In genomic region chr2:46821600-46821999, GRCh38 we compare ENCODE assay signal across 20 cellular contexts.
DNase-seq lines count a peak whose midpoint lies in the region; ATAC-seq and TF ChIP-seq lines count a peak whose summit lies in the region.
"Had no signal": no experiment of that assay in that cellular context is flagged by ENCODE, and none has a peak within 500 bp of the region (broad histone marks: within the 10 kb centered on the region; RNA-seq: fewer than 3 reads in every experiment).

No MANE protein-coding gene starts in this region.

- H4K20me1 ChIP-seq in BLaER1 = no peaks in the 10 kb centered on the region

- no peak for ATAC-seq in activated CD8-positive, alpha-beta memory T cell treated with anti-CD3 and anti-CD28 coated beads, Interleukin-2, amount 10 ng/mL, durations not matched to agents 7 days and 5 days
- ATAC-seq in sciatic nerve (no peak), right lobe of liver (no peak)

- no peak overlapping the region for H3K27ac Mint-ChIP-seq in activated CD8-positive, alpha-beta memory T cell treated with anti-CD3 and anti-CD28 coated beads, Interleukin-2, amount 10 ng/mL, durations not matched to agents 7 days and 5 days
- H3K27ac Mint-ChIP-seq: CD8-positive, alpha-beta memory T cell had no signal

- H3K9me3 ChIP-seq in BLaER1 (no peaks in the 10 kb centered on the region), right atrium auricular region (no peaks in the 10 kb centered on the region), right lobe of liver (no peaks in the 10 kb centered on the region)
- H3K9me3 ChIP-seq: MG63, Peyer's patch had no signal

- CTCF ChIA-PET in activated CD8-positive, alpha-beta memory T cell treated with anti-CD3 and anti-CD28 coated beads, Interleukin-2, amount 10 ng/mL, durations not matched to agents 7 days and 5 days (lab: Charles Lee) = no interaction called here

- H3K4me3 ChIP-seq in BLaER1 (no peak overlapping the region), right atrium auricular region (no peak overlapping the region), right lobe of liver (no peak overlapping the region)
- H3K4me3 ChIP-seq: MG63, Peyer's patch had no signal

- H3K4me3 Mint-ChIP-seq in activated CD8-positive, alpha-beta memory T cell treated with anti-CD3 and anti-CD28 coated beads, Interleukin-2, amount 10 ng/mL, durations not matched to agents 7 days and 5 days = no peak overlapping the region
- H3K4me3 Mint-ChIP-seq: CD8-positive, alpha-beta memory T cell had no signal

- TF ChIP-seq CTCF in right atrium auricular region (IDR thresholded peaks at IDR 0.05) (no peak), right lobe of liver (IDR thresholded peaks at IDR 0.05) (no peak)

- intact Hi-C loops in sciatic nerve (cut with DNase I) = no loop called here
- intact Hi-C loops in right lobe of liver (cut with DNase I) = no loop called here

- no peaks in the 10 kb centered on the region for H3K4me1 Mint-ChIP-seq in activated CD8-positive, alpha-beta memory T cell treated with anti-CD3 and anti-CD28 coated beads, Interleukin-2, amount 10 ng/mL, durations not matched to agents 7 days and 5 days
- H3K4me1 Mint-ChIP-seq: CD8-positive, alpha-beta memory T cell had no signal

- H3K36me3 Mint-ChIP-seq in activated CD8-positive, alpha-beta memory T cell treated with anti-CD3 and anti-CD28 coated beads, Interleukin-2, amount 10 ng/mL, durations not matched to agents 7 days and 5 days = no peaks in the 10 kb centered on the region
- H3K36me3 Mint-ChIP-seq: CD8-positive, alpha-beta memory T cell had no signal

- H3K4me1 ChIP-seq in BLaER1 = peaks cover 18% of the 10 kb centered on the region
- peaks cover 0 to 51% of the 10 kb centered on the region in 2 donors for H3K4me1 ChIP-seq in right atrium auricular region
- no peaks in the 10 kb centered on the region for H3K4me1 ChIP-seq in right lobe of liver

- DNase-seq in activated CD8-positive, alpha-beta memory T cell treated with anti-CD3 and anti-CD28 coated beads, Interleukin-2, amount 50 U/mL, for 48 hours = peak; percentile 7
- DNase-seq in activated CD8-positive, alpha-beta memory T cell treated with anti-CD3 and anti-CD28 coated beads, Interleukin-2, amount 10 ng/mL, durations not matched to agents 7 days and 5 days = no peak
- DNase-seq in right atrium auricular region (ENCODE audit: low spot score) (no peak), sciatic nerve (ENCODE audit: low spot score) (peak; percentile 25), right lobe of liver (no peak), epidermal melanocyte (ENCODE audit: insufficient read length, low spot score) (no peak)
- DNase-seq in stimulated activated CD4-positive, alpha-beta T cell treated with anti-CD3 and anti-CD28 coated beads, Interleukin-4, amount 100 ng/mL, for 24 hours = no peak
- DNase-seq: ACHN; CD8-positive, alpha-beta memory T cell; GDM1; MG63; NCI-H1048; NCI-H1417 treated with DMSO at 0.1 percent for 48 hours; NCI-H187; NCI-H446; NCI-H526 had no signal

- H3K27me3 Mint-ChIP-seq in activated CD8-positive, alpha-beta memory T cell treated with anti-CD3 and anti-CD28 coated beads, Interleukin-2, amount 10 ng/mL, durations not matched to agents 7 days and 5 days = peaks cover 13% of the 10 kb centered on the region

- WGBS in right lobe of liver (ENCODE audit: insufficient coverage, low coverage, low lambda C conversion rate, missing lambda C conversion rate) = no CpG with 5 or more reads among the region's 2 CpGs

- no peaks in the 10 kb centered on the region for H3K27me3 ChIP-seq in BLaER1
- no peaks in the 10 kb centered on the region for H3K27me3 ChIP-seq in right atrium auricular region
- no peaks in the 10 kb centered on the region for H3K27me3 ChIP-seq in right lobe of liver
- H3K27me3 ChIP-seq: MG63, Peyer's patch had no signal

- H3K27ac ChIP-seq in BLaER1 (0 out of 2 replicates have a peak overlapping the region, but pooled peaks have one; percentile 8), right atrium auricular region (peak overlapping the region; percentile 62 to 70), right lobe of liver (no peak overlapping the region)
- H3K27ac ChIP-seq: 22Rv1, C4-2B, Peyer's patch had no signal

- no peak overlapping the region for H3K9ac ChIP-seq in BLaER1

- H3K9me3 Mint-ChIP-seq in activated CD8-positive, alpha-beta memory T cell treated with anti-CD3 and anti-CD28 coated beads, Interleukin-2, amount 10 ng/mL, durations not matched to agents 7 days and 5 days (ENCODE audit: low read depth) = no peaks in the 10 kb centered on the region
- H3K9me3 Mint-ChIP-seq: CD8-positive, alpha-beta memory T cell had no signal

- peak overlapping the region; percentile 59 for H3K4me2 ChIP-seq in BLaER1

- no peaks in the 10 kb centered on the region for H3K36me3 ChIP-seq in BLaER1
- H3K36me3 ChIP-seq in right atrium auricular region = no peaks in the 10 kb centered on the region
- no peaks in the 10 kb centered on the region for H3K36me3 ChIP-seq in right lobe of liver
- H3K36me3 ChIP-seq: MG63, Peyer's patch had no signal

- TF ChIP-seq POLR2A in right lobe of liver (IDR thresholded peaks at IDR 0.05) = no peak

Comparison
In these comparisons a context has a peak if more than half of its experiments do, and no peak if none do; other contexts are left out.
1. DNase-seq: peak in activated CD8-positive, alpha-beta memory T cell treated with anti-CD3 and anti-CD28 coated beads, Interleukin-2, amount 50 U/mL, for 48 hours (single experiment) and sciatic nerve (single experiment); none in activated CD8-positive, alpha-beta memory T cell treated with anti-CD3 and anti-CD28 coated beads, Interleukin-2, amount 10 ng/mL, durations not matched to agents 7 days and 5 days (single experiment), right atrium auricular region (single experiment), right lobe of liver (0 of 3), stimulated activated CD4-positive, alpha-beta T cell treated with anti-CD3 and anti-CD28 coated beads, Interleukin-4, amount 100 ng/mL, for 24 hours (single experiment) and epidermal melanocyte (single experiment).
2. H3K27ac ChIP-seq: peak in BLaER1 (single experiment) and right atrium auricular region (2 of 2); none in right lobe of liver (0 of 3).